ENCODE assay signal across 16 cellular contexts in the genomic region with DNA sequence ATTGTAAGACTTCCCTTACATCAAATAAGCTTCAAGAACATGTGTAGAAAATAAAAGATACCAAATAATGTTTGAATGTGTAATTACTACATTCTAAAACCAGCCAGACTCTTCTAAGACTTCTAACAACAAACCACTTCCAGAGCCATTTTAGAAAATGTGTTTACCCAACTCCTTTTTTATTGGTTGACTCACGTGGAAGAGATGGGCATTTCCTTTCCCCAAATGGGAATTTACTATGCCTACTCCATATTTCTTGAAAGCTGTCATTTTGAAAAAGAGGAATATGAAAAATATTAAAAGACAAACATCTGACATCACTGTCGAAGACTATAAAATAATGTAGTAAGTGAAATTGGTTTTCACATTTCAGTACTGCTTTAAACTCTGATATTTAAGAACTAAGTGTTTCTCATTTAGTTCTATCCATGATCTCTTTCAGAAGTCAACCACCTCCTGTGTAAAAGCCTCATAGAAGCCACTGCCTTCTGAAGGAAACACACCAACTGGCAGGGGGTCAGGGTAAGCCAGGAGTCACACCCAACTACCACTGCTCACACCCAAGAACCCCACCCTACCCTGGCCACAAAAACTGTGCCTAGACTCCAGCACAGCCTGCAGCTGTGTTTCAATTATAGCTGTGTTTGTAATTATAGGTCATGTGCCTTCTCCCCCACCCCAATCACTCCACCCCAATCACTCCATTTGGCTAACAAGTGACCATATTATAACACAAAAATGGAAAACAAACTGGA.
A peak's percentile ranks its signal among the peaks of the same experiment; 100 is the strongest.
DNase-seq lines count a peak whose midpoint lies in the region; ATAC-seq, FAIRE-seq and TF ChIP-seq lines count a peak whose summit lies in the region.
"Had no signal": no experiment of that assay in that cellular context is flagged by ENCODE, and none has a peak within 500 bp of the region (broad histone marks: within the 10 kb centered on the region; RNA-seq: fewer than 3 reads in every experiment).

No MANE protein-coding gene starts in this region.

- no peak overlapping the region for H3K4me3 ChIP-seq in CD8-positive, alpha-beta T cell (ENCODE audit: low read depth, low read length)
- H3K4me3 ChIP-seq in HEK293 (ENCODE audit: low read depth, low read length): no peak overlapping the region
- no peak overlapping the region for H3K4me3 ChIP-seq in endodermal cell (ENCODE audit: low read length)
- H3K4me3 ChIP-seq in pancreas: no peak overlapping the region
- H3K4me3 ChIP-seq: left ventricle myocardium inferior, PC-9 had no signal

- peak overlapping the region; percentile 38 for H3K27ac Mint-ChIP-seq in CD8-positive, alpha-beta T cell
- H3K27ac Mint-ChIP-seq in activated B cell treated with CpG ODN at 0.5 μM for 24 hours: peak overlapping the region; percentile 30
- no peak overlapping the region for H3K27ac Mint-ChIP-seq in endodermal cell
- H3K27ac Mint-ChIP-seq: nephron had no signal

- H3K9me3 Mint-ChIP-seq in CD8-positive, alpha-beta T cell: peaks cover 3% of the 10 kb centered on the region
- H3K9me3 Mint-ChIP-seq in activated B cell treated with CpG ODN at 0.5 μM for 24 hours: peaks cover 3% of the 10 kb centered on the region
- H3K9me3 Mint-ChIP-seq in endodermal cell: peaks cover 11% of the 10 kb centered on the region

- H3K9ac ChIP-seq in endodermal cell (ENCODE audit: extremely low read depth, low read length, poor library complexity, severe bottlenecking): no peak overlapping the region
- H3K9ac ChIP-seq: SK-N-SH had no signal

- peaks cover 30% of the 10 kb centered on the region for H3K4me1 Mint-ChIP-seq in CD8-positive, alpha-beta T cell (ENCODE audit: low read depth)
- H3K4me1 Mint-ChIP-seq in activated B cell treated with CpG ODN at 0.5 μM for 24 hours (peaks cover 48% of the 10 kb centered on the region), endodermal cell (peaks cover 9% of the 10 kb centered on the region)

- no peaks in the 10 kb centered on the region for H3K27me3 Mint-ChIP-seq in CD8-positive, alpha-beta T cell (ENCODE audit: low read depth)
- H3K27me3 Mint-ChIP-seq in activated B cell treated with CpG ODN at 0.5 μM for 24 hours (no peaks in the 10 kb centered on the region), endodermal cell (ENCODE audit: insufficient read depth) (no peaks in the 10 kb centered on the region)

- no peak for TF ChIP-seq CTCF in CD8-positive, alpha-beta T cell (IDR thresholded peaks at IDR 0.05)
- TF ChIP-seq CTCF in HEK293 (tag by site-specific recombination; IDR thresholded peaks at IDR 0.05) (no peak), activated B cell treated with CpG ODN at 0.5 μM for 24 hours (IDR thresholded peaks at IDR 0.05) (no peak), endodermal cell (conservative IDR thresholded peaks at IDR 0.05) (no peak), pancreas (IDR thresholded peaks at IDR 0.05) (no peak)

- WGBS in endodermal cell (ENCODE audit: insufficient coverage in 1 of 2, insufficient read length in 1 of 2), 2 experiments: 92% methylated on average over 1 of the region's 2 CpGs; no CpG with 5 or more reads in 1 of the 2 experiments
- whole genome bisulfite sequencing in pancreas, 2 donors: 91 to 93% methylated on average over 2 of the region's 2 CpGs

- no peaks in the 10 kb centered on the region for H3K9me3 ChIP-seq in CD8-positive, alpha-beta T cell (ENCODE audit: low read length)
- H3K9me3 ChIP-seq in HEK293 (ENCODE audit: control insufficient read depth, insufficient read depth, low read depth, low read length): no peaks in the 10 kb centered on the region
- peaks cover 4% of the 10 kb centered on the region for H3K9me3 ChIP-seq in endodermal cell (ENCODE audit: control insufficient read depth, low read length)
- H3K9me3 ChIP-seq in pancreas: no peaks in the 10 kb centered on the region
- H3K9me3 ChIP-seq: SK-N-SH had no signal

- CTCF ChIA-PET in CD8-positive, alpha-beta T cell (lab: Charles Lee): interaction anchor here (1.1 to 18.2 kb wide), 3 partner anchors 7 to 396 kb away, joined by 3 to 301 read pairs (median 6); no protein-coding TSS in a partner anchor
- CTCF ChIA-PET in HEK293 (lab: Yijun Ruan, JAX): no interaction called here
- CTCF ChIA-PET in activated B cell treated with CpG ODN at 0.5 μM for 24 hours (lab: Charles Lee): interaction anchor here (0.9 to 1.8 kb wide), 6 partner anchors 87 to 349 kb away, joined by 3 to 4 read pairs (median 3); a partner anchor contains a TSS

- H3K27ac ChIP-seq in CD8-positive, alpha-beta T cell (ENCODE audit: low read depth, low read length): no peak overlapping the region
- H3K27ac ChIP-seq in HEK293 (ENCODE audit: extremely low read depth, low read depth, low read length) (no peak overlapping the region), endodermal cell (ENCODE audit: low read depth, low read length) (no peak overlapping the region), pancreas (no peak overlapping the region)
- H3K27ac ChIP-seq: left ventricle myocardium inferior, PC-9 had no signal

- no peaks in the 10 kb centered on the region for H3K27me3 ChIP-seq in CD8-positive, alpha-beta T cell (ENCODE audit: insufficient read depth, low read length)
- H3K27me3 ChIP-seq in endodermal cell (ENCODE audit: control insufficient read depth, insufficient read depth, low read length, poor library complexity, severe bottlenecking): no peaks in the 10 kb centered on the region
- no peaks in the 10 kb centered on the region for H3K27me3 ChIP-seq in pancreas

- no peak for FAIRE-seq in pancreas (lab: Jason Lieb, UNC)

- peaks cover 13% of the 10 kb centered on the region for H3K36me3 ChIP-seq in CD8-positive, alpha-beta T cell (ENCODE audit: insufficient read depth, low read length)
- H3K36me3 ChIP-seq in HEK293 (ENCODE audit: control insufficient read depth in 2 of 2, insufficient read depth in 1 of 2, low read length in 2 of 2) (peaks cover 0 to 10% of the 10 kb centered on the region in 2 experiments; a peak in 1 of 3 replicates), endodermal cell (ENCODE audit: control insufficient read depth, insufficient read depth, low read length) (peaks cover 34% of the 10 kb centered on the region), pancreas (peaks cover 0 to 12% (median 4%) of the 10 kb centered on the region in 3 donors)

- peaks cover 19% of the 10 kb centered on the region for H3K36me3 Mint-ChIP-seq in CD8-positive, alpha-beta T cell
- H3K36me3 Mint-ChIP-seq in activated B cell treated with CpG ODN at 0.5 μM for 24 hours (ENCODE audit: low read depth) (peaks cover 29% of the 10 kb centered on the region), endodermal cell (ENCODE audit: low read depth) (peaks cover 14% of the 10 kb centered on the region)

- H3K4me1 ChIP-seq in CD8-positive, alpha-beta T cell (ENCODE audit: insufficient read depth, low read length): peaks cover 13% of the 10 kb centered on the region
- H3K4me1 ChIP-seq in HEK293 (ENCODE audit: control insufficient read depth, insufficient read depth, low read length) (no peaks in the 10 kb centered on the region), endodermal cell (ENCODE audit: control insufficient read depth, insufficient read depth, low read length) (no peaks in the 10 kb centered on the region), pancreas (peaks cover 0 to 8% (median 6%) of the 10 kb centered on the region in 3 donors)
- H3K4me1 ChIP-seq: left ventricle myocardium inferior had no signal

- H3K4me3 Mint-ChIP-seq in CD8-positive, alpha-beta T cell: no peak overlapping the region
- H3K4me3 Mint-ChIP-seq in activated B cell treated with CpG ODN at 0.5 μM for 24 hours: no peak overlapping the region
- H3K4me3 Mint-ChIP-seq in endodermal cell: no peak overlapping the region
- H3K4me3 Mint-ChIP-seq: nephron had no signal

- intact Hi-C loops in CD8-positive, alpha-beta T cell (cut with DNase I, micrococcal nuclease): loop anchor here (2.0 to 10.0 kb wide), 2 partner anchors 77 to 1041 kb away; no protein-coding TSS in a partner anchor
- intact Hi-C loops in activated B cell treated with CpG ODN at 0.5 μM for 24 hours (cut with micrococcal nuclease) (loop anchor here (10.0 kb wide), 1 partner anchor 169 kb away; a partner anchor contains a TSS), pancreas (cut with DNase I) (no loop called here)

- no peak for ATAC-seq in CD8-positive, alpha-beta T cell
- ATAC-seq in activated B cell treated with CpG ODN at 0.5 μM for 24 hours (ENCODE audit: low read depth) (no peak), pancreas (no peak), GM21786 (IDR thresholded peaks at IDR 0.05; ENCODE audit: unreplicated experiment) (no peak)

- POLR2A ChIA-PET in CD8-positive, alpha-beta T cell (lab: Charles Lee): interaction anchor here (2.0 kb wide), 1 partner anchor 351 kb away, joined by 5 read pairs; no protein-coding TSS in a partner anchor
- POLR2A ChIA-PET in HEK293 (lab: Yijun Ruan, JAX) (no interaction called here), activated B cell treated with CpG ODN at 0.5 μM for 24 hours (lab: Charles Lee) (no interaction called here)

- no peak for DNase-seq in CD8-positive, alpha-beta T cell
- no peak for DNase-seq in activated B cell treated with CpG ODN at 0.5 μM for 24 hours
- DNase-seq in myocyte (ENCODE audit: low read depth): peak; percentile 92
- no peak for DNase-seq in endodermal cell
- no peak for DNase-seq in pancreas
- DNase-seq: activated naive CD4-positive, alpha-beta T cell treated with Interleukin-2 at 50 U/mL for 16 hours; effector memory CD4-positive, alpha-beta T cell; Karpas-422; left ventricle myocardium inferior; NCI-H187 treated with DMSO at 0.1 percent for 48 hours; NCI-H526; PC-9; SK-N-SH had no signal

TF ChIP-seq in HEK293, 187 proteins besides CTCF, POLR2A, EP300 and RAD21 (continues in another document):
- TF ChIP-seq ZNF394 (tag by site-specific recombination; IDR thresholded peaks at IDR 0.05; ENCODE audit: borderline replicate concordance): no peak
- no peak for TF ChIP-seq ZFP3 (tag by site-specific recombination; IDR thresholded peaks at IDR 0.05; ENCODE audit: low read depth)
- TF ChIP-seq, protein P1, sequence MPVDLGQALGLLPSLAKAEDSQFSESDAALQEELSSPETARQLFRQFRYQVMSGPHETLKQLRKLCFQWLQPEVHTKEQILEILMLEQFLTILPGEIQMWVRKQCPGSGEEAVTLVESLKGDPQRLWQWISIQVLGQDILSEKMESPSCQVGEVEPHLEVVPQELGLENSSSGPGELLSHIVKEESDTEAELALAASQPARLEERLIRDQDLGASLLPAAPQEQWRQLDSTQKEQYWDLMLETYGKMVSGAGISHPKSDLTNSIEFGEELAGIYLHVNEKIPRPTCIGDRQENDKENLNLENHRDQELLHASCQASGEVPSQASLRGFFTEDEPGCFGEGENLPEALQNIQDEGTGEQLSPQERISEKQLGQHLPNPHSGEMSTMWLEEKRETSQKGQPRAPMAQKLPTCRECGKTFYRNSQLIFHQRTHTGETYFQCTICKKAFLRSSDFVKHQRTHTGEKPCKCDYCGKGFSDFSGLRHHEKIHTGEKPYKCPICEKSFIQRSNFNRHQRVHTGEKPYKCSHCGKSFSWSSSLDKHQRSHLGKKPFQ (tag by site-specific recombination; IDR thresholded peaks at IDR 0.05): peak; percentile 68

Comparison
In these comparisons a context has a peak if more than half of its experiments do, and no peak if none do; other contexts are left out.
1. intact Hi-C loops: an anchor here in CD8-positive, alpha-beta T cell (2.0 to 10.0 kb wide) and activated B cell treated with CpG ODN at 0.5 μM for 24 hours (10.0 kb wide); none called in pancreas.